ENCODE assay signal across 8 cellular contexts in genomic region chr10:103367379-103367781, GRCh38. TPM values are rescaled to one million over a fixed set of nuclear protein-coding genes. Genes with fewer than 3 reads are reported as not detected.
DNase-seq lines count a peak whose midpoint lies in the region; ATAC-seq and TF ChIP-seq lines count a peak whose summit lies in the region.

No MANE protein-coding gene starts in this region.

- no peaks in the 10 kb centered on the region for H3K36me3 ChIP-seq in CD4-positive, CD25-positive, alpha-beta regulatory T cell (ENCODE audit: control insufficient read depth, insufficient read depth, low read length)
- H3K36me3 ChIP-seq in MM.1S (replicated peaks; ENCODE audit: insufficient read depth, low read length) (no peaks in the 10 kb centered on the region), ectodermal cell (ENCODE audit: control insufficient read depth, insufficient read depth, low read length) (no peaks in the 10 kb centered on the region), neural progenitor cell (no peaks in the 10 kb centered on the region)

- H3K9me2 ChIP-seq in MM.1S (replicated peaks; ENCODE audit: insufficient read depth, low read length) = no peaks in the 10 kb centered on the region

- no peak for TF ChIP-seq CTCF in MM.1S (IDR thresholded peaks at IDR 0.05; ENCODE audit: low read length)
- TF ChIP-seq CTCF in neural progenitor cell (IDR thresholded peaks at IDR 0.05) = no peak

- WGBS in ectodermal cell, 2 experiments = 81 to 86% methylated on average over 8 to 9 of the region's 10 CpGs

- H3F3A ChIP-seq in MM.1S (ENCODE audit: insufficient read depth, low read length) (peaks cover 4% of the 10 kb centered on the region), neural progenitor cell (ENCODE audit: low read depth) (peaks cover 13% of the 10 kb centered on the region)

- DNase-seq in CD4-positive, CD25-positive, alpha-beta regulatory T cell = peak in 1 of 3 donors; percentile 5
- DNase-seq in MM.1S (peak; percentile 11), neural progenitor cell (ENCODE audit: low spot score) (no peak), left lobe of liver (ENCODE audit: low spot score) (no peak), D341Med (ENCODE audit: low spot score) (no peak)

- peaks cover 0 to 2% (median 0%) of the 10 kb centered on the region in 7 donors for H3K9me3 Mint-ChIP-seq in CD4-positive, CD25-positive, alpha-beta regulatory T cell
- H3K9me3 Mint-ChIP-seq in neural progenitor cell = no peaks in the 10 kb centered on the region

- H3K9ac ChIP-seq in MM.1S (ENCODE audit: low read length) = peak overlapping the region; percentile 85; the same call in 1 of the 2 replicates
- no peak overlapping the region for H3K9ac ChIP-seq in neural progenitor cell

- H4K20me1 ChIP-seq in MM.1S (ENCODE audit: insufficient read depth, low read length) (no peaks in the 10 kb centered on the region), neural progenitor cell (ENCODE audit: low read depth) (peaks cover 13% of the 10 kb centered on the region)

- peak overlapping the region; percentile 91 to 95 (median 92) for H3K27ac Mint-ChIP-seq in CD4-positive, CD25-positive, alpha-beta regulatory T cell
- peak overlapping the region; percentile 94 for H3K27ac Mint-ChIP-seq in neural progenitor cell

- peak overlapping the region; percentile 87 for H3K27ac ChIP-seq in CD4-positive, CD25-positive, alpha-beta regulatory T cell (ENCODE audit: insufficient read depth, low read length, poor library complexity, severe bottlenecking)
- H3K27ac ChIP-seq in MM.1S (ENCODE audit: low read length) = peak overlapping the region; percentile 74; the same call in 1 of the 2 replicates
- no peak overlapping the region for H3K27ac ChIP-seq in ectodermal cell (ENCODE audit: insufficient read depth, low read depth, low read length, poor library complexity, severe bottlenecking)
- H3K27ac ChIP-seq in neural progenitor cell = no peak overlapping the region

- H2AFZ ChIP-seq in MM.1S (ENCODE audit: low read length) = peak overlapping the region; percentile 75
- peak overlapping the region; percentile 63 for H2AFZ ChIP-seq in neural progenitor cell (replicated peaks)

- H3K27me3 Mint-ChIP-seq in CD4-positive, CD25-positive, alpha-beta regulatory T cell = no peaks in the 10 kb centered on the region
- H3K27me3 Mint-ChIP-seq in neural progenitor cell (ENCODE audit: insufficient read depth, low read depth) = peaks cover 4% of the 10 kb centered on the region

- H3K79me2 ChIP-seq in MM.1S (ENCODE audit: low read length) (peaks cover 42% of the 10 kb centered on the region), neural progenitor cell (ENCODE audit: low read depth) (peaks cover 30% of the 10 kb centered on the region)

- ATAC-seq in CD4-positive, CD25-positive, alpha-beta regulatory T cell (ENCODE audit: low read depth in 2 of 2) = no peak
- no peak for ATAC-seq in HG03139 (IDR thresholded peaks at IDR 0.05; ENCODE audit: unreplicated experiment)
- ATAC-seq in GM21529 (IDR thresholded peaks at IDR 0.05; ENCODE audit: unreplicated experiment) = no peak
- ATAC-seq in left lobe of liver = no peak

- H3K4me2 ChIP-seq in MM.1S (ENCODE audit: low read depth, low read length) (peak overlapping the region; percentile 57), neural progenitor cell (peak overlapping the region; percentile 88)

- peaks cover 3% of the 10 kb centered on the region for H3K36me3 Mint-ChIP-seq in CD4-positive, CD25-positive, alpha-beta regulatory T cell
- no peaks in the 10 kb centered on the region for H3K36me3 Mint-ChIP-seq in neural progenitor cell

- no peaks in the 10 kb centered on the region for H3K9me3 ChIP-seq in CD4-positive, CD25-positive, alpha-beta regulatory T cell (ENCODE audit: control insufficient read depth in 2 of 2, low read length in 2 of 2)
- H3K9me3 ChIP-seq in MM.1S (replicated peaks; ENCODE audit: insufficient read depth, low read length) (no peaks in the 10 kb centered on the region), ectodermal cell (ENCODE audit: control insufficient read depth, low read length) (no peaks in the 10 kb centered on the region), neural progenitor cell (ENCODE audit: low read depth) (no peaks in the 10 kb centered on the region)

- peak overlapping the region; percentile 99 for H3K4me3 ChIP-seq in CD4-positive, CD25-positive, alpha-beta regulatory T cell (ENCODE audit: low read depth, low read length)
- H3K4me3 ChIP-seq in MM.1S (ENCODE audit: low read length) = peak overlapping the region; percentile 84
- peak overlapping the region; percentile 83 for H3K4me3 ChIP-seq in ectodermal cell (ENCODE audit: insufficient read depth, low read depth, low read length)
- H3K4me3 ChIP-seq in neural progenitor cell = peak overlapping the region; percentile 83

- peak overlapping the region; percentile 97 to 100 (median 98) for H3K4me3 Mint-ChIP-seq in CD4-positive, CD25-positive, alpha-beta regulatory T cell
- peak overlapping the region; percentile 96 for H3K4me3 Mint-ChIP-seq in neural progenitor cell

- peaks cover 6 to 33% (median 22%) of the 10 kb centered on the region in 4 donors for H3K4me1 Mint-ChIP-seq in CD4-positive, CD25-positive, alpha-beta regulatory T cell
- peaks cover 14% of the 10 kb centered on the region for H3K4me1 Mint-ChIP-seq in neural progenitor cell

- H3K4me1 ChIP-seq in CD4-positive, CD25-positive, alpha-beta regulatory T cell (ENCODE audit: control insufficient read depth, insufficient read depth, low read length, poor library complexity, severe bottlenecking) = peaks cover 27% of the 10 kb centered on the region
- H3K4me1 ChIP-seq in MM.1S (ENCODE audit: low read length) = no peaks in the 10 kb centered on the region
- peaks cover 3% of the 10 kb centered on the region for H3K4me1 ChIP-seq in ectodermal cell (ENCODE audit: control insufficient read depth, insufficient read depth, low read length)
- H3K4me1 ChIP-seq in neural progenitor cell = no peaks in the 10 kb centered on the region

- no peaks in the 10 kb centered on the region for H3K27me3 ChIP-seq in CD4-positive, CD25-positive, alpha-beta regulatory T cell (ENCODE audit: control insufficient read depth, insufficient read depth, low read length)
- no peaks in the 10 kb centered on the region for H3K27me3 ChIP-seq in MM.1S (replicated peaks; ENCODE audit: insufficient read depth, low read length)
- H3K27me3 ChIP-seq in ectodermal cell (ENCODE audit: control insufficient read depth, insufficient read depth, low read length, poor library complexity, severe bottlenecking) = no peaks in the 10 kb centered on the region
- H3K27me3 ChIP-seq in neural progenitor cell = no peaks in the 10 kb centered on the region

RNA-seq across cellular contexts. Expression of gene TAF5, which starts 0.4 kb away (rescaled TPM):
- total RNA-seq in CD4-positive, CD25-positive, alpha-beta regulatory T cell = 9.4 TPM
- 1 to 10 TPM; 3.2 to 4.0 (median 3.7) TPM for polyA plus RNA-seq in CD4-positive, CD25-positive, alpha-beta regulatory T cell
- 16.0 TPM for polyA plus RNA-seq in ectodermal cell (2013, experiment 1 of 4)
- 12.3 TPM for polyA plus RNA-seq in ectodermal cell (2013, experiment 2 of 4)
- polyA plus RNA-seq in ectodermal cell (2013, experiment 3 of 4) = 10.1 TPM
- 10.9 TPM for polyA plus RNA-seq in ectodermal cell (2013, experiment 4 of 4)
- total RNA-seq in neural progenitor cell (ENCODE audit: low replicate concordance) = 19.0 and 22.7 TPM in 2 replicates
- 2.1 TPM for total RNA-seq in left lobe of liver

RNA-seq across cellular contexts. Expression of gene PCGF6, which starts 16.4 kb away (rescaled TPM):
- total RNA-seq in CD4-positive, CD25-positive, alpha-beta regulatory T cell = 6.7 TPM
- 10 to 100 TPM in 1 of 4 donors, 1 to 10 TPM in 3; 6.0 to 10.4 (median 9.1) TPM for polyA plus RNA-seq in CD4-positive, CD25-positive, alpha-beta regulatory T cell
- polyA plus RNA-seq in ectodermal cell (2013, experiment 1 of 4) = 21.7 TPM
- 31.0 TPM for polyA plus RNA-seq in ectodermal cell (2013, experiment 2 of 4)
- polyA plus RNA-seq in ectodermal cell (2013, experiment 3 of 4) = 19.8 TPM
- 23.3 TPM for polyA plus RNA-seq in ectodermal cell (2013, experiment 4 of 4)
- total RNA-seq in neural progenitor cell (ENCODE audit: low replicate concordance) (22.5 and 28.8 TPM in 2 replicates), left lobe of liver (7.6 TPM)

RNA-seq across cellular contexts. Expression of gene ATP5MK, which starts 28.9 kb away (rescaled TPM):
- total RNA-seq in CD4-positive, CD25-positive, alpha-beta regulatory T cell = 152 TPM
- polyA plus RNA-seq in CD4-positive, CD25-positive, alpha-beta regulatory T cell = 100 to 1,000 TPM; 461 to 608 (median 526) TPM
- polyA plus RNA-seq in ectodermal cell (2013, experiment 1 of 4) = 265 TPM
- polyA plus RNA-seq in ectodermal cell (2013, experiment 2 of 4) = 276 TPM
- polyA plus RNA-seq in ectodermal cell (2013, experiment 3 of 4) = 270 TPM
- polyA plus RNA-seq in ectodermal cell (2013, experiment 4 of 4) = 297 TPM
- total RNA-seq in neural progenitor cell (ENCODE audit: low replicate concordance) (166 and 324 TPM in 2 replicates), left lobe of liver (154 TPM)

RNA-seq across cellular contexts. Expression of gene PDCD11, which starts 29.0 kb away (rescaled TPM):
- 26.9 TPM for total RNA-seq in CD4-positive, CD25-positive, alpha-beta regulatory T cell
- 1 to 10 TPM; 7.1 to 10.0 (median 8.5) TPM for polyA plus RNA-seq in CD4-positive, CD25-positive, alpha-beta regulatory T cell
- polyA plus RNA-seq in ectodermal cell (2013, experiment 1 of 4) = 52.5 TPM
- 58.6 TPM for polyA plus RNA-seq in ectodermal cell (2013, experiment 2 of 4)
- polyA plus RNA-seq in ectodermal cell (2013, experiment 3 of 4) = 35.2 TPM
- 37.3 TPM for polyA plus RNA-seq in ectodermal cell (2013, experiment 4 of 4)
- 42.8 and 44.1 TPM in 2 replicates for total RNA-seq in neural progenitor cell (ENCODE audit: low replicate concordance)
- total RNA-seq in left lobe of liver = 9.0 TPM

Comparison
In these comparisons a context has a peak if more than half of its experiments do, and no peak if none do; other contexts are left out.
1. H3K27ac ChIP-seq: peak in CD4-positive, CD25-positive, alpha-beta regulatory T cell (single experiment) and MM.1S (single experiment); none in ectodermal cell (single experiment) and neural progenitor cell (single experiment).
2. Peak in every context shown above with its lines, with median percentiles within 50 percentile points of each other: H3K4me3 ChIP-seq.